In the genomic region with DNA sequence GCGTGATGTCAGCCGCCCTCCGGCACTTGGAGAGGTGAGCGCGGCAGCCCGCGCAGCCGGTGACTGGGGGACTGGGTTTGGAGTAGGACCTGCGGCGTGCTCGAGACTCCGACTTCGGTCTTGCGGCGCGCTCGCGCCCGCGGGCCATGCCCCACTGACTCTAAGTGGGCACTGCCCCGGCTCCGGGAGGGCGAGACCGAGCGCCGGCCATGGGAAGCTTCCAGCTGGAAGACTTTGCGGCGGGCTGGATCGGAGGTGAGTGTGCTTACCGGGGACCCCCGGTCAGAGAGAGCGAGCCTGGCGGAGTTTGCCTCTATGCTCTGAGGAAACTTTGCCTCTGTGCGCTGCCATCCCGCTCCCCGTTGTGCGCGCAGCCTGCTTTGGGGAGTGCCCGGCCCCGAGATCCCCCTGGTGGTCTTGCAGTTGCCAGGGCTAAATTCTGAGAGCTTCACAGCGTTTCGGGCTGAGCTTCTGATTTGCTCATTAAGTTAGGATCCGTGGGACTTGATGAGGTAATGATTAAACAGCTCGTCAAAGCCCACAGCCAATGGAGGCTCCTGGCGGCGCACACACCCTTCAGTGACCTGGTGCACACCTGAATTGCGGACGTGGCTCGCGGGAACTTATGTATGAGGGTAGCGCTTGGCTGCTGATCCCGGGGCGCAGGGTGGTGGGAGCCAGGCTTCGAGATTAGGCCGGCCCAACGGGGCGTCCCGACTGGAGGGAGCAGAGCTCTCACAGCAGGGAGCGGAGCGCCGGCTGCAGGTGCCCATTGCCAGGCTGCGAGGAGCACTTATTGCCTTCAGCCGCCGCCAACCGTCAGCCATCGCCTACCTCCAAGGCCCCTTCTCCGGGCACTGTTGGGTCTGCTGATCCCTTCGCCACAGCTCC, we compare ENCODE assay signal across 9 cellular contexts. TPM values are rescaled to one million over a fixed set of nuclear protein-coding genes. Genes with fewer than 3 reads are reported as not detected.
DNase-seq lines count a peak whose midpoint lies in the region; ATAC-seq, FAIRE-seq and TF ChIP-seq lines count a peak whose summit lies in the region.
"Had no signal": no experiment of that assay in that cellular context is flagged by ENCODE, and none has a peak within 500 bp of the region (broad histone marks: within the 10 kb centered on the region; RNA-seq: fewer than 3 reads in every experiment).

A gene with protein sequence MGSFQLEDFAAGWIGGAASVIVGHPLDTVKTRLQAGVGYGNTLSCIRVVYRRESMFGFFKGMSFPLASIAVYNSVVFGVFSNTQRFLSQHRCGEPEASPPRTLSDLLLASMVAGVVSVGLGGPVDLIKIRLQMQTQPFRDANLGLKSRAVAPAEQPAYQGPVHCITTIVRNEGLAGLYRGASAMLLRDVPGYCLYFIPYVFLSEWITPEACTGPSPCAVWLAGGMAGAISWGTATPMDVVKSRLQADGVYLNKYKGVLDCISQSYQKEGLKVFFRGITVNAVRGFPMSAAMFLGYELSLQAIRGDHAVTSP (plus strand): TSS at position 25 of the 891 bp plus-strand sequence. CDS start 185 bp downstream, at position 210.

- no peak for FAIRE-seq in GM12878 (lab: Jason Lieb, UNC)

- SMC1A ChIA-PET in GM12878 (lab: Charles Lee; ENCODE audit: uncharacterized antibody, unreplicated experiment): no interaction called here

- TF ChIP-seq POLR2A in GM12878 (IDR thresholded peaks at IDR 0.05; ENCODE audit: low read depth, low read length): no peak

- no peaks in the 10 kb centered on the region for H3K36me3 Mint-ChIP-seq in CD4-positive, alpha-beta memory T cell

- peak within 1 kb of the TSS in 2 of 8 donors; percentile 40 to 50 for H3K4me3 Mint-ChIP-seq in CD4-positive, alpha-beta memory T cell

- ATAC-seq in GM21526 (IDR thresholded peaks at IDR 0.05; ENCODE audit: low FRiP score, unreplicated experiment): peak; percentile 81
- no peak; the same call in 1 of the 3 replicates for ATAC-seq in GM12878

- no peak within 1 kb of the TSS for H3K27ac ChIP-seq in GM12878 (ENCODE audit: control insufficient read depth, insufficient read depth)
- no peak within 1 kb of the TSS for H3K27ac ChIP-seq in CD4-positive, alpha-beta memory T cell (ENCODE audit: low read depth, low read length)

- no peaks in the 10 kb centered on the region for H3K4me1 ChIP-seq in GM12878 (ENCODE audit: control insufficient read depth, insufficient read depth, low read length)
- no peaks in the 10 kb centered on the region for H3K4me1 ChIP-seq in CD4-positive, alpha-beta memory T cell (ENCODE audit: insufficient read depth, low read length)

- no peaks in the 10 kb centered on the region for H3K36me3 ChIP-seq in GM12878 (ENCODE audit: control insufficient read depth in 2 of 2, insufficient read depth in 2 of 2, low read length in 1 of 2)
- H3K36me3 ChIP-seq in CD4-positive, alpha-beta memory T cell (ENCODE audit: insufficient read depth, low read length): no peaks in the 10 kb centered on the region

- H3K9ac ChIP-seq in GM12878 (ENCODE audit: control insufficient read depth, insufficient read depth, low read length): no peak within 1 kb of the TSS

- TF ChIP-seq CTCF in GM12878 (IDR thresholded peaks at IDR 0.05 in 2 of 3, conservative IDR thresholded peaks at IDR 0.05 in 1 of 3; ENCODE audit: control insufficient read depth in 2 of 3, extremely low read depth in 1 of 3, insufficient read depth in 1 of 3, low read depth in 3 of 3, low read length in 3 of 3): no peak; a peak in 1 of 6 replicates

- H3K4me3 ChIP-seq in GM12878: no peak within 1 kb of the TSS
- H3K4me3 ChIP-seq in CD4-positive, alpha-beta memory T cell (ENCODE audit: low read length in 2 of 2): no peak within 1 kb of the TSS

- in situ Hi-C loops in GM12878 (cut with MboI): loop anchor here (5.0 kb wide), 2 partner anchors 278 to 373 kb away; no protein-coding TSS in a partner anchor

- intact Hi-C loops in GM12878 (cut with micrococcal nuclease; ENCODE audit: unreplicated experiment): no loop called here
- intact Hi-C loops in CD4-positive, alpha-beta memory T cell (cut with micrococcal nuclease): no loop called here

- WGBS in GM12878 (ENCODE audit: insufficient coverage, insufficient replicate concordance, low lambda C conversion rate, missing lambda C conversion rate): 17% methylated on average over 68 of the region's 68 CpGs

- peak; percentile 62 for DNase-seq in COR-L47 (lab: John Stamatoyannopoulos, UW)
- DNase-seq in NCI-H2171 (lab: John Stamatoyannopoulos, UW): peak; percentile 70
- no peak for DNase-seq in GM12878 (ENCODE audit: low read depth, low spot score)
- DNase-seq in iris pigment epithelial cell (ENCODE audit: low read depth): peak; percentile 5
- DNase-seq in stimulated activated CD4-positive, alpha-beta T cell treated with anti-CD3 and anti-CD28 coated beads, Interleukin-2, amount 100 ng/mL, for 24 hours: peak; percentile 8 to 61
- no peak for DNase-seq in CD4-positive, alpha-beta memory T cell
- no peak for DNase-seq in UCSD-AML1 (lab: John Stamatoyannopoulos, UW; ENCODE audit: unreplicated experiment)

- H3K4me1 Mint-ChIP-seq in CD4-positive, alpha-beta memory T cell: peaks cover 3 to 6% (median 5%) of the 10 kb centered on the region in 4 donors

- no peak within 1 kb of the TSS for H3K4me2 ChIP-seq in GM12878 (ENCODE audit: control insufficient read depth, insufficient read depth)

- no peaks in the 10 kb centered on the region; the same call in 2 of the 3 replicates for H3K9me3 ChIP-seq in GM12878 (replicated peaks; ENCODE audit: control insufficient read depth, insufficient read depth, low read length)
- H3K9me3 ChIP-seq in CD4-positive, alpha-beta memory T cell (ENCODE audit: control insufficient read depth in 1 of 2, low read length in 2 of 2): no peaks in the 10 kb centered on the region

- H3K79me2 ChIP-seq in GM12878 (ENCODE audit: control insufficient read depth, insufficient read depth, low read length): no peaks in the 10 kb centered on the region

- H3K27me3 Mint-ChIP-seq in CD4-positive, alpha-beta memory T cell: peaks cover 31 to 42% of the 10 kb centered on the region in 2 donors

- CTCF ChIA-PET in GM12878 (lab: Yijun Ruan, JAX): interaction anchor here (1.0 kb wide), 1 partner anchor 269 kb away, joined by 4 read pairs; no protein-coding TSS in a partner anchor
- CTCF ChIA-PET in CD4-positive, alpha-beta memory T cell (lab: Charles Lee; ENCODE audit: partially characterized antibody): interaction anchor here (0.7 kb wide), 1 partner anchor 157 kb away, joined by 3 read pairs; no protein-coding TSS in a partner anchor

- no peak within 1 kb of the TSS for H2AFZ ChIP-seq in GM12878 (ENCODE audit: control insufficient read depth, low read depth, low read length)

- peaks cover 0 to 21% (median 7%) of the 10 kb centered on the region in 8 donors for H3K9me3 Mint-ChIP-seq in CD4-positive, alpha-beta memory T cell

- peaks cover 0 to 12% of the 10 kb centered on the region in 2 experiments; a peak in 2 of 4 replicates for H3K27me3 ChIP-seq in GM12878 (replicated peaks in 1 of 2; ENCODE audit: control insufficient read depth in 2 of 2, insufficient read depth in 2 of 2, low read length in 1 of 2)
- peaks cover 7% of the 10 kb centered on the region for H3K27me3 ChIP-seq in CD4-positive, alpha-beta memory T cell (ENCODE audit: insufficient read depth, low read length)

- BruUV-seq in GM12878 (replicated peaks; lab: Mats Ljungman, UMichigan): no TSS peak

- peak within 1 kb of the TSS in 1 of 7 donors; percentile 10 for H3K27ac Mint-ChIP-seq in CD4-positive, alpha-beta memory T cell

- no peaks in the 10 kb centered on the region for H4K20me1 ChIP-seq in GM12878 (ENCODE audit: control insufficient read depth, insufficient read depth)

- POLR2A ChIA-PET in GM12878 (lab: Charles Lee): no interaction called here
- POLR2A ChIA-PET in CD4-positive, alpha-beta memory T cell (lab: Charles Lee; ENCODE audit: partially characterized antibody): no interaction called here

- no peak for TF ChIP-seq EP300 in GM12878 (IDR thresholded peaks at IDR 0.05; ENCODE audit: borderline replicate concordance in 1 of 2, control insufficient read depth in 1 of 2, low read depth in 2 of 2, low read length in 2 of 2)

- TF ChIP-seq RAD21 in GM12878 (IDR thresholded peaks at IDR 0.05; ENCODE audit: insufficient read depth, low read depth, low read length): no peak

- RAD21 ChIA-PET in GM12878 (lab: Charles Lee; ENCODE audit: unreplicated experiment): no interaction called here

TF ChIP-seq in GM12878, 131 proteins besides CTCF, POLR2A, EP300 and RAD21:
- TF ChIP-seq HDAC6 (IDR thresholded peaks at IDR 0.05; ENCODE audit: unreplicated experiment): peak; percentile 33
- TF ChIP-seq NRF1 (conservative IDR thresholded peaks at IDR 0.05; ENCODE audit: low read depth, low read length): no peak

RNA-seq across cellular contexts. Expression of the gene that starts here (rescaled TPM):
- total RNA-seq in GM12878 (2013; cell fraction: nucleolus; rRNA removed): not detected in 2 replicates
- total RNA-seq in GM12878 (2014; rRNA removed): 0.06 TPM in 1 of 2 replicates, not detected in the other
- not detected in 2 replicates for total RNA-seq in GM12878 (2014; rRNA removed; fragmentation: Illumina TruSeq; extraction: Trizol)
- not detected in 2 replicates for total RNA-seq in GM12878 (2021)
- not detected for polyA plus RNA-seq in GM12878 (2011; ENCODE audit: low read depth)
- polyA plus RNA-seq in GM12878 (2011; rRNA removed): not detected in 2 replicates
- not detected in 2 replicates for polyA plus RNA-seq in GM12878 (2011; cell fraction: cytosol; rRNA removed)
- polyA plus RNA-seq in GM12878 (2011; cell fraction: nucleus; rRNA removed): 0.07 TPM in 1 of 2 replicates, not detected in the other
- polyA plus RNA-seq in GM12878 (2012): 0.07 TPM in 1 of 2 replicates, not detected in the other
- polyA plus RNA-seq in GM12878 (2014; fragmentation: Illumina TruSeq; extraction: Trizol): not detected in 2 replicates
- polyA plus RNA-seq in GM12878 (2014; fragmentation: Nextera tagmentation; extraction: Ambion mirVana): not detected
- polyA plus RNA-seq in GM12878 (2014; rRNA removed): not detected in 2 replicates
- not detected for polyA plus RNA-seq in GM12878 (2016; fragmentation: Nextera tagmentation; extraction: Ambion mirVana)
- not detected in 2 replicates for polyA minus RNA-seq in GM12878 (2011; rRNA and poly(A)+ RNA removed)
- polyA minus RNA-seq in GM12878 (2011; cell fraction: cytosol; rRNA and poly(A)+ RNA removed): not detected in 2 replicates
- not detected in 2 replicates for polyA minus RNA-seq in GM12878 (2011; cell fraction: nucleus; rRNA and poly(A)+ RNA removed)
- not detected for total RNA-seq in CD4-positive, alpha-beta memory T cell
- polyA plus RNA-seq in CD4-positive, alpha-beta memory T cell: not detected
- total RNA-seq: NCI-H460 had no signal

Comparison
In these comparisons a context has a peak if more than half of its experiments do, and no peak if none do; other contexts are left out.
1. DNase-seq: peak in COR-L47 (single experiment), NCI-H2171 (single experiment), iris pigment epithelial cell (single experiment) and stimulated activated CD4-positive, alpha-beta T cell treated with anti-CD3 and anti-CD28 coated beads, Interleukin-2, amount 100 ng/mL, for 24 hours (2 of 2); none in GM12878 (single experiment), CD4-positive, alpha-beta memory T cell (0 of 5) and UCSD-AML1 (single experiment).